In the genomic region with DNA sequence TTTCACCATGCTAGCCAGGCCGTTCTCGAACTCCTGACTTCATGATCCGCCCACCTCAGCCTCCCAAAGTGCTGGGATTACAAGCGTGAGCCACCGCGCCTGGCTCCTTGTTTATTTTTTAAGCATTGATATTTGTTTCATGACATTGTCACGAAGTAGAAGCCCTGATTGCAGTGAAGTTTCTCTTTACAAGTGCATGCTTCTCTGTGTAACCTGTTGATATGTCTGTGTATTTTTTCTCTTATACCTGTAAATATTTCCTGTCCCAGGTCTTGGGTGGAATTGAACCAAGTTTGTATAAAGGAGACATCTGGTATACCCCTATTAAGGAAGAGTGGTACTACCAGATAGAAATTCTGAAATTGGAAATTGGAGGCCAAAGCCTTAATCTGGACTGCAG, we compare ENCODE assay signal across 28 cellular contexts.
"Had no signal": no experiment of that assay in that cellular context is flagged by ENCODE, and none has a peak within 500 bp of the region (broad histone marks: within the 10 kb centered on the region; RNA-seq: fewer than 3 reads in every experiment).

No MANE protein-coding gene starts in this region.

- H3K27ac ChIP-seq: neural progenitor cell, ovary, parathyroid adenoma, psoas muscle, right lobe of liver, sigmoid colon, suprapubic skin, testis, upper lobe of right lung, uterus had no signal

- H3K27me3 Mint-ChIP-seq: progenitor cell of endocrine pancreas; stimulated activated naive CD8-positive, alpha-beta T cell treated with anti-CD3 and anti-CD28 coated beads, Interleukin-15, amount 100 ng/mL, for 72 hours; type B pancreatic cell had no signal

- H3K4me3 Mint-ChIP-seq: natural killer cell; nephron; neural progenitor cell; stimulated activated effector memory CD8-positive, alpha-beta T cell treated with anti-CD3 and anti-CD28 coated beads, Interleukin-12 subunit alpha, Interleukin-12 subunit beta, amount 100 ng/mL, for 72 hours; stimulated activated naive CD8-positive, alpha-beta T cell treated with anti-CD3 and anti-CD28 coated beads, Interleukin-15, amount 100 ng/mL, for 72 hours; type B pancreatic cell had no signal

- H3K9ac ChIP-seq: neural progenitor cell, parathyroid adenoma had no signal

- H2AFZ ChIP-seq: neural progenitor cell, parathyroid adenoma had no signal

- H3K4me2 ChIP-seq: neural progenitor cell had no signal

- H3K36me3 Mint-ChIP-seq: natural killer cell; neural progenitor cell; stimulated activated effector memory CD8-positive, alpha-beta T cell treated with anti-CD3 and anti-CD28 coated beads, Interleukin-12 subunit alpha, Interleukin-12 subunit beta, amount 100 ng/mL, for 72 hours had no signal

- H3K9me3 Mint-ChIP-seq: natural killer cell; nephron; neural progenitor cell; stimulated activated effector memory CD8-positive, alpha-beta T cell treated with anti-CD3 and anti-CD28 coated beads, Interleukin-12 subunit alpha, Interleukin-12 subunit beta, amount 100 ng/mL, for 72 hours; stimulated activated naive CD8-positive, alpha-beta T cell treated with anti-CD3 and anti-CD28 coated beads, Interleukin-15, amount 100 ng/mL, for 72 hours; type B pancreatic cell had no signal

- H3K79me2 ChIP-seq: parathyroid adenoma had no signal

- H3K4me1 ChIP-seq: neural progenitor cell, parathyroid adenoma, psoas muscle, right lobe of liver, sigmoid colon, suprapubic skin, testis, upper lobe of right lung, uterus had no signal

- H3K4me1 Mint-ChIP-seq: natural killer cell; stimulated activated effector memory CD8-positive, alpha-beta T cell treated with anti-CD3 and anti-CD28 coated beads, Interleukin-12 subunit alpha, Interleukin-12 subunit beta, amount 100 ng/mL, for 72 hours; stimulated activated naive CD8-positive, alpha-beta T cell treated with anti-CD3 and anti-CD28 coated beads, Interleukin-15, amount 100 ng/mL, for 72 hours had no signal

- H3K9me3 ChIP-seq: ovary, psoas muscle, right lobe of liver, sigmoid colon, suprapubic skin, testis, tibial artery, transverse colon, upper lobe of right lung, uterus had no signal

- H3K4me3 ChIP-seq: neural progenitor cell, ovary, psoas muscle, right lobe of liver, sigmoid colon, suprapubic skin, testis, tibial artery, transverse colon, upper lobe of right lung, uterus had no signal

- H3K27ac Mint-ChIP-seq: natural killer cell; nephron; neural progenitor cell; progenitor cell of endocrine pancreas; stimulated activated effector memory CD8-positive, alpha-beta T cell treated with anti-CD3 and anti-CD28 coated beads, Interleukin-12 subunit alpha, Interleukin-12 subunit beta, amount 100 ng/mL, for 72 hours; stimulated activated naive CD8-positive, alpha-beta T cell treated with anti-CD3 and anti-CD28 coated beads, Interleukin-15, amount 100 ng/mL, for 72 hours; type B pancreatic cell had no signal

- H3K36me3 ChIP-seq: neural progenitor cell, ovary, right lobe of liver, upper lobe of right lung, uterus had no signal

- H3K27me3 ChIP-seq: neural progenitor cell, ovary, right lobe of liver, sigmoid colon, suprapubic skin, testis, tibial artery, transverse colon, upper lobe of right lung, uterus had no signal

- DNase-seq: natural killer cell; occipital lobe; ovary; posterior cingulate gyrus; psoas muscle; right cardiac atrium; right lobe of liver; sigmoid colon; stimulated activated CD4-positive, alpha-beta T cell treated with anti-CD3 and anti-CD28 coated beads, Interleukin-15, amount 100 ng/mL, for 24 hours; stimulated activated CD4-positive, alpha-beta T cell treated with anti-CD3 and anti-CD28 coated beads, Interleukin-2, amount 100 ng/mL, for 24 hours; stimulated activated CD4-positive, alpha-beta T cell treated with anti-CD3 and anti-CD28 coated beads, Interleukin-2, amount 100 ng/mL, for 48 hours; stimulated activated CD4-positive, alpha-beta T cell treated with anti-CD3 and anti-CD28 coated beads, Interleukin-4, amount 100 ng/mL, for 24 hours; stimulated activated naive CD4-positive, alpha-beta T cell; stimulated activated naive CD8-positive, alpha-beta T cell treated with anti-CD3 and anti-CD28 coated beads, Interleukin-15, amount 100 ng/mL, for 72 hours; stimulated activated naive CD8-positive, alpha-beta T cell treated with anti-CD3 and anti-CD28 coated beads, Interleukin-15, Interleukin-2, amounts not matched to agents 100 U/mL and 50 U/mL, for 24 hours; substantia nigra; testis; tibial artery; transverse colon; upper lobe of right lung; uterus had no signal
